Comparison of ENCODE assay signal across 8 cellular contexts in the genomic region with DNA sequence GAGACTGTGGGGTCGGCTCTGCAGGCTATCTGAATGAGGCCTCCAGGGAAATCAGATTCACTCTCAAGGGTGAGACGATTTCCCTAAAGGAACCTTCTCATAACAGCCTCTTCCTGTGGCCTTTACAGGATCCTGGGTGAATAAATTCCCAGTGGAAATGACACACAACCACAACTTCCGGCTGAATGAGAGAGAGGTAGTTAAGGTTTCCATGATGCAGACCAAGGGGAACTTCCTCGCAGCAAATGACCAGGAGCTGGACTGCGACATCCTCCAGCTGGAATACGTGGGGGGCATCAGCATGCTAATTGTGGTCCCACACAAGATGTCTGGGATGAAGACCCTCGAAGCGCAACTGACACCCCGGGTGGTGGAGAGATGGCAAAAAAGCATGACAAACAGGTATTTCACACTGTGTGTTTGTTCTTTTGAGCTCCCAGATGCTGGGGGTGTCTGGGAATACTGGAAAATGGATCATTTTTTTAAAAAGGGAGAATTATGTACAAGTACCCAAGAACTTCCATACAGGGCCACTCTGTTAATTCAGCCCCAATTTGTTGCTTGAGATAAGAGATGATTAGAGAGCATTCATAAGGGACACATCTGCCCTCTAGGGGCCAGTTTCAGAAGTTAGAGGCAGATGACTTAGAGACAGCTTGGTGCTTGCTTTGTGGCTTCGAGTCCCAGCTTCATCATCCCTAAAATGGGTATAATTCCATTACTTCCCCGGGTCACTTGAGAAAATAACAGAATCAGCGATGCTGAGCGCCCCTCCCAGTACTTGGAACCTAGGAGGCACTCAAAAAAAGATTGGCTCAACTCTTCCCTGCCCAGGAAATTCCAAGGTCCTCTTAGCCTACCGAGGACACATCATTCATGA. TPM values are rescaled to one million over a fixed set of nuclear protein-coding genes. Genes with fewer than 3 reads are reported as not detected.
DNase-seq lines count a peak whose midpoint lies in the region; ATAC-seq, FAIRE-seq and TF ChIP-seq lines count a peak whose summit lies in the region.

No MANE protein-coding gene starts in this region.

- H3K27me3 ChIP-seq in SK-N-SH (ENCODE audit: insufficient read depth) (no peaks in the 10 kb centered on the region), K562 (ENCODE audit: control insufficient read depth in 2 of 2, insufficient read depth in 2 of 2, low read length in 2 of 2) (no peaks in the 10 kb centered on the region), keratinocyte (ENCODE audit: control insufficient read depth, extremely low read depth, insufficient read depth, low read length) (no peaks in the 10 kb centered on the region)

- DNase-seq in DMS79 treated with DMSO at 0.1 percent for 48 hours (lab: John Stamatoyannopoulos, UW) (peak; percentile 23), DMS79 (lab: John Stamatoyannopoulos, UW) (no peak), SK-N-SH (peak; percentile 59), K562 (ENCODE audit: extremely low read depth in 1 of 4, low spot score in 3 of 4) (peak; percentile 93 to 98 (median 96)), keratinocyte (ENCODE audit: low read depth, low spot score) (peak; percentile 32)
- peak; percentile 51 for DNase-seq in stimulated activated CD4-positive, alpha-beta T cell treated with anti-CD3 and anti-CD28 coated beads, Interleukin-4, amount 100 ng/mL, for 24 hours

- H3K4me2 ChIP-seq in SK-N-SH (no peak overlapping the region), K562 (ENCODE audit: insufficient read depth, low read length) (no peak overlapping the region), keratinocyte (ENCODE audit: control insufficient read depth, extremely low read depth, insufficient read depth, low read depth, low read length) (no peak overlapping the region)

- no peak overlapping the region for H3K4me3 ChIP-seq in SK-N-SH (ENCODE audit: low read depth in 2 of 2, low read length in 1 of 2)
- H3K4me3 ChIP-seq in K562, result no peak overlapping the region
- H3K4me3 ChIP-seq in keratinocyte (ENCODE audit: control insufficient read depth in 2 of 3, extremely low read depth in 1 of 3, insufficient read depth in 2 of 3, low read depth in 1 of 3, low read length in 3 of 3), result no peak overlapping the region

- H2AFZ ChIP-seq in SK-N-SH (ENCODE audit: low read depth), result no peak overlapping the region
- no peak overlapping the region for H2AFZ ChIP-seq in K562 (ENCODE audit: low read depth, low read length)
- no peak overlapping the region for H2AFZ ChIP-seq in keratinocyte (ENCODE audit: control insufficient read depth, low read length)

- intact Hi-C loops in K562 (cut with micrococcal nuclease), result loop anchor here (1.0 to 5.0 kb wide), 4 partner anchors 26 to 177 kb away; no protein-coding TSS in a partner anchor

- TF ChIP-seq EP300 in Ishikawa (IDR thresholded peaks at IDR 0.05; ENCODE audit: borderline replicate concordance) (no peak), SK-N-SH (IDR thresholded peaks at IDR 0.05; ENCODE audit: borderline replicate concordance in 1 of 2, low read depth in 1 of 2, low read length in 1 of 2) (no peak), K562 (IDR thresholded peaks at IDR 0.05; ENCODE audit: low read length) (peak; percentile 75; the same call in 1 of the 2 replicates)

- H3K36me3 ChIP-seq in SK-N-SH (replicated peaks in 1 of 2; ENCODE audit: control insufficient read depth in 1 of 2, insufficient read depth in 2 of 2, low read length in 1 of 2) (peaks cover 6 to 27% of the 10 kb centered on the region in 2 experiments), K562 (ENCODE audit: control insufficient read depth, insufficient read depth, low read length) (peaks cover 46% of the 10 kb centered on the region; the same call in 2 of the 3 replicates), keratinocyte (ENCODE audit: control insufficient read depth in 2 of 2, extremely low read depth in 1 of 2, insufficient read depth in 2 of 2, low read length in 2 of 2) (peaks cover 6 to 22% of the 10 kb centered on the region in 2 experiments)

- peak; percentile 96 for ATAC-seq in K562
- no peak for ATAC-seq in GM21723 (IDR thresholded peaks at IDR 0.05; ENCODE audit: unreplicated experiment)

- H3K9me1 ChIP-seq in K562 (ENCODE audit: control insufficient read depth, insufficient read depth, low read length) (peaks cover 7% of the 10 kb centered on the region), keratinocyte (ENCODE audit: control insufficient read depth, extremely low read depth, insufficient read depth, low read length) (no peaks in the 10 kb centered on the region)

- no peak for TF ChIP-seq POLR2A in K562 (conservative IDR thresholded peaks at IDR 0.05)

- WGBS in SK-N-SH (ENCODE audit: low lambda C conversion rate), result 78% methylated on average over 14 of the region's 14 CpGs
- 54% methylated on average over 14 of the region's 14 CpGs for WGBS in K562 (ENCODE audit: insufficient coverage, low coverage, missing lambda C conversion rate)

- H4K20me1 ChIP-seq in SK-N-SH (ENCODE audit: insufficient read depth), result 0 out of 2 replicates have a peak, but pooled peaks cover 5% of the 10 kb centered on the region
- H4K20me1 ChIP-seq in K562 (replicated peaks; ENCODE audit: control insufficient read depth, insufficient read depth, low read length), result peaks cover 62% of the 10 kb centered on the region
- no peaks in the 10 kb centered on the region for H4K20me1 ChIP-seq in keratinocyte (ENCODE audit: control insufficient read depth, extremely low read depth, insufficient read depth, low read length)

- H3K9me3 ChIP-seq in SK-N-SH (no peaks in the 10 kb centered on the region), K562 (replicated peaks; ENCODE audit: control insufficient read depth, insufficient read depth, low read depth, low read length) (no peaks in the 10 kb centered on the region), keratinocyte (ENCODE audit: control insufficient read depth, low read depth, low read length) (no peaks in the 10 kb centered on the region)

- BruUV-seq in K562 (replicated peaks; lab: Mats Ljungman, UMichigan), result no TSS peak

- H3K9me2 ChIP-seq in SK-N-SH, result no peaks in the 10 kb centered on the region

- H3F3A ChIP-seq in SK-N-SH (replicated peaks; ENCODE audit: insufficient read depth), result no peaks in the 10 kb centered on the region

- H3K9ac ChIP-seq in SK-N-SH (no peak overlapping the region), K562 (ENCODE audit: insufficient read depth in 1 of 2, low read depth in 2 of 2, low read length in 2 of 2) (no peak overlapping the region), keratinocyte (ENCODE audit: control insufficient read depth, extremely low read depth, insufficient read depth, low read length) (no peak overlapping the region)

- TF ChIP-seq CTCF in SK-N-SH (IDR thresholded peaks at IDR 0.05) (peak; percentile 78), K562 (IDR thresholded peaks at IDR 0.05 in 2 of 3, conservative IDR thresholded peaks at IDR 0.05 in 1 of 3; ENCODE audit: insufficient read depth in 2 of 3, low read depth in 1 of 3, low read length in 3 of 3) (peak in 2 of 3 experiments; percentile 99 to 100; a peak in 4 of 6 replicates), keratinocyte (optimal IDR thresholded peaks at IDR 0.05 in 1 of 3, IDR thresholded peaks at IDR 0.05 in 1 of 3, conservative IDR thresholded peaks at IDR 0.05 in 1 of 3; ENCODE audit: extremely low read depth in 1 of 3, insufficient read depth in 2 of 3, low read length in 3 of 3) (peak; percentile 74 to 80 (median 79))

- no peaks in the 10 kb centered on the region for H3K79me2 ChIP-seq in SK-N-SH (ENCODE audit: insufficient read depth)
- H3K79me2 ChIP-seq in K562 (ENCODE audit: control insufficient read depth, insufficient read depth, low read length), result no peaks in the 10 kb centered on the region
- no peaks in the 10 kb centered on the region for H3K79me2 ChIP-seq in keratinocyte (ENCODE audit: control insufficient read depth, insufficient read depth, low read length)

- peak; percentile 95 for FAIRE-seq in K562 (lab: Jason Lieb, UNC)
- peak; percentile 91 for FAIRE-seq in keratinocyte (lab: Jason Lieb, UNC)

- CTCF ChIA-PET in SK-N-SH (lab: Yijun Ruan, JAX), result interaction anchor here (0.6 to 3.9 kb wide), 24 partner anchors 8 to 218 kb away, joined by 3 to 43 read pairs (median 5); a partner anchor contains a TSS
- CTCF ChIA-PET in K562 (lab: Yijun Ruan, JAX; ENCODE audit: low intra/inter-chr PET ratio), result interaction anchor here (0.5 to 3.5 kb wide), 11 partner anchors 18 to 365 kb away, joined by 3 to 22 read pairs (median 3); a partner anchor contains a TSS

- H3K27ac ChIP-seq in SK-N-SH (ENCODE audit: low read depth in 2 of 2, low read length in 1 of 2) (no peak overlapping the region), K562 (ENCODE audit: extremely low read depth, low read depth, low read length) (no peak overlapping the region), keratinocyte (ENCODE audit: control insufficient read depth, insufficient read depth, low read length) (no peak overlapping the region)

- dilution Hi-C loops in keratinocyte (cut with MboI; ENCODE audit: extremely low pct_ligation_motif_present, low sequenced_read_pairs), result no loop called here

- H3K4me1 ChIP-seq in SK-N-SH (ENCODE audit: control insufficient read depth in 1 of 2, insufficient read depth in 2 of 2, low read depth in 1 of 2, low read length in 1 of 2) (no peaks in the 10 kb centered on the region), K562 (replicated peaks in 1 of 2; ENCODE audit: control insufficient read depth in 2 of 2, insufficient read depth in 2 of 2, low read length in 2 of 2) (peaks cover under 1 to 12% of the 10 kb centered on the region in 2 experiments; a peak in 3 of 5 replicates), keratinocyte (ENCODE audit: control insufficient read depth, extremely low read depth, insufficient read depth, low read length) (no peaks in the 10 kb centered on the region)

- in situ Hi-C loops in K562 (cut with MboI), result loop anchor here (25.0 kb wide), 2 partner anchors 353 to 1947 kb away; no protein-coding TSS in a partner anchor

- POLR2A ChIA-PET in SK-N-SH (lab: Yijun Ruan, JAX), result no interaction called here
- POLR2A ChIA-PET in K562 (lab: Yijun Ruan, JAX), result interaction anchor here (0.7 to 3.8 kb wide), 15 partner anchors 8 to 218 kb away, joined by 3 to 15 read pairs (median 4); a partner anchor contains a TSS

- peak; percentile 49; the same call in 1 of the 2 replicates for TF ChIP-seq RAD21 in Ishikawa (IDR thresholded peaks at IDR 0.05; ENCODE audit: low read depth)
- TF ChIP-seq RAD21 in SK-N-SH (IDR thresholded peaks at IDR 0.05; ENCODE audit: low read length), result peak; percentile 53
- TF ChIP-seq RAD21 in K562 (CRISPR knock-in tag; conservative IDR thresholded peaks at IDR 0.05 in 1 of 2, IDR thresholded peaks at IDR 0.05 in 1 of 2), result peak in 1 of 2 experiments; percentile 96; a peak in 2 of 4 replicates

RNA-seq across cellular contexts. Expression of a gene that starts 10.2 kb away (rescaled TPM):
- polyA plus RNA-seq in SK-N-SH (2012; rRNA removed) (0.05 TPM in 1 of 2 replicates, not detected in the other), K562 (2011; rRNA removed) (not detected in 2 replicates), K562 (2014; fragmentation: Illumina TruSeq; extraction: Trizol) (not detected in 2 replicates), K562 (2014; fragmentation: Nextera tagmentation; extraction: Ambion mirVana) (under 1 TPM; 0.04 to 0.11 TPM), K562 (2014; rRNA removed) (not detected in 2 replicates), keratinocyte (not detected in 3 replicates)
- not detected in 2 replicates for polyA plus RNA-seq in SK-N-SH (2012; cell fraction: cytosol; rRNA removed)
- polyA plus RNA-seq in SK-N-SH (2012; cell fraction: nucleus; rRNA removed), result not detected in 2 replicates
- total RNA-seq in K562 (2011; cell fraction: chromatin; rRNA removed; ENCODE audit: low replicate concordance), result not detected in 2 replicates
- total RNA-seq in K562 (2011; cell fraction: nucleolus; rRNA removed), result not detected in 2 replicates
- not detected in 2 replicates for total RNA-seq in K562 (2011; cell fraction: nucleoplasm; rRNA removed)
- total RNA-seq in K562 (2014; rRNA removed) (not detected in 2 replicates), K562 (2014; rRNA removed; fragmentation: Illumina TruSeq; extraction: Trizol) (not detected in 2 replicates), K562 (2015; rRNA removed; fragmentation: Illumina TruSeq; extraction: Trizol) (not detected in 2 replicates), K562 (2021) (0.09 and 0.22 TPM in 2 replicates)
- not detected in 2 replicates for polyA plus RNA-seq in K562 (2011; cell fraction: cytosol; rRNA removed)
- not detected in 2 replicates for polyA plus RNA-seq in K562 (2011; cell fraction: nucleus; rRNA removed)
- polyA plus RNA-seq in K562 (2012), result 0.11 and 0.16 TPM in 2 replicates
- not detected in 2 replicates for polyA minus RNA-seq in K562 (2011; rRNA and poly(A)+ RNA removed)
- 1.0 TPM in 1 of 2 replicates, not detected in the other for polyA minus RNA-seq in K562 (2011; cell fraction: cytosol; rRNA and poly(A)+ RNA removed)
- polyA minus RNA-seq in K562 (2011; cell fraction: nucleus; rRNA and poly(A)+ RNA removed), result not detected in 2 replicates
- not detected for polyA plus RNA-seq in keratinocyte (2011; ENCODE audit: low read depth)
- polyA plus RNA-seq in keratinocyte (2011; cell fraction: cytosol; rRNA removed), result not detected in 2 replicates
- not detected in 2 replicates for polyA plus RNA-seq in keratinocyte (2011; cell fraction: nucleus; rRNA removed)
- polyA plus RNA-seq in keratinocyte (2012; ENCODE audit: low replicate concordance), result 0.13 TPM in 1 of 2 replicates, not detected in the other
- not detected in 3 replicates for polyA minus RNA-seq in keratinocyte
- polyA minus RNA-seq in keratinocyte (2011; cell fraction: cytosol; rRNA and poly(A)+ RNA removed), result not detected
- not detected in 2 replicates for polyA minus RNA-seq in keratinocyte (2011; cell fraction: nucleus; rRNA and poly(A)+ RNA removed)
